In the genomic region with DNA sequence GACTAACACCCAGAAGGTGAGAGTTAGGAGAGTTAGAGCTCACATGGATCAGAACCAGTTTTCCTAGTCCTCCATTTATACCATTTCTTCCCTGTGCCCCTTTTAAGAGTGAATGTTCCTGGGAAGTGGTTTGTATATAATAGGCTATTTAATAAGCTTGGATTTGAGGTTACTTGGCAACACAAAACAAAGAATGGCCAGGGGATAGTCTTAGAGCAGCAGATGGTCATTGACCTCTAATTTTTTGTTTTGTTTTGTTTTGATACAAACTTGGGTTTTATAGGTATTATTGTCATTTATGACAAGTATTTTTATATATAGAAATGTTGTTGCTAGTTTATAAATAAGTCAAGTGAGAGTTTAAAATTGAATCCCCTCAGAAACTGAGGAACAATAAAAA, we compare ENCODE assay signal across 1 cellular context.
TF ChIP-seq lines count a peak whose summit lies in the region.

No MANE protein-coding gene starts in this region.

TF ChIP-seq in HepG2, 621 proteins besides CTCF, POLR2A, EP300 and RAD21:
- TF ChIP-seq, protein P1, sequence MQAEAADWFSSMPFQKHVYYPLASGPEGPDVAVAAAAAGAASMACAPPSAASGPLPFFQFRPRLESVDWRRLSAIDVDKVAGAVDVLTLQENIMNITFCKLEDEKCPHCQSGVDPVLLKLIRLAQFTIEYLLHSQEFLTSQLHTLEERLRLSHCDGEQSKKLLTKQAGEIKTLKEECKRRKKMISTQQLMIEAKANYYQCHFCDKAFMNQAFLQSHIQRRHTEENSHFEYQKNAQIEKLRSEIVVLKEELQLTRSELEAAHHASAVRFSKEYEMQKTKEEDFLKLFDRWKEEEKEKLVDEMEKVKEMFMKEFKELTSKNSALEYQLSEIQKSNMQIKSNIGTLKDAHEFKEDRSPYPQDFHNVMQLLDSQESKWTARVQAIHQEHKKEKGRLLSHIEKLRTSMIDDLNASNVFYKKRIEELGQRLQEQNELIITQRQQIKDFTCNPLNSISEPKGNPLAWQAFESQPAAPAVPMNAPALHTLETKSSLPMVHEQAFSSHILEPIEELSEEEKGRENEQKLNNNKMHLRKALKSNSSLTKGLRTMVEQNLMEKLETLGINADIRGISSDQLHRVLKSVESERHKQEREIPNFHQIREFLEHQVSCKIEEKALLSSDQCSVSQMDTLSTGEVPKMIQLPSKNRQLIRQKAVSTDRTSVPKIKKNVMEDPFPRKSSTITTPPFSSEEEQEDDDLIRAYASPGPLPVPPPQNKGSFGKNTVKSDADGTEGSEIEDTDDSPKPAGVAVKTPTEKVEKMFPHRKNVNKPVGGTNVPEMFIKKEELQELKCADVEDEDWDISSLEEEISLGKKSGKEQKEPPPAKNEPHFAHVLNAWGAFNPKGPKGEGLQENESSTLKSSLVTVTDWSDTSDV (CRISPR knock-in tag; IDR thresholded peaks at IDR 0.05), result no peak
- TF ChIP-seq ASH2L (IDR thresholded peaks at IDR 0.05; ENCODE audit: insufficient read length, low read depth, low read length) (no peak), ZNF83 (CRISPR knock-in tag; IDR thresholded peaks at IDR 0.05; ENCODE audit: borderline replicate concordance) (no peak), GFI1 (CRISPR knock-in tag; IDR thresholded peaks at IDR 0.05; ENCODE audit: borderline replicate concordance) (no peak), TARDBP (CRISPR knock-in tag; IDR thresholded peaks at IDR 0.05) (no peak), ZNF850 (CRISPR knock-in tag; conservative IDR thresholded peaks at IDR 0.05) (no peak), FOSL2 (CRISPR knock-in tag; IDR thresholded peaks at IDR 0.05) (no peak), PHF8 (CRISPR knock-in tag; IDR thresholded peaks at IDR 0.05) (no peak)
- TF ChIP-seq, protein P2, sequence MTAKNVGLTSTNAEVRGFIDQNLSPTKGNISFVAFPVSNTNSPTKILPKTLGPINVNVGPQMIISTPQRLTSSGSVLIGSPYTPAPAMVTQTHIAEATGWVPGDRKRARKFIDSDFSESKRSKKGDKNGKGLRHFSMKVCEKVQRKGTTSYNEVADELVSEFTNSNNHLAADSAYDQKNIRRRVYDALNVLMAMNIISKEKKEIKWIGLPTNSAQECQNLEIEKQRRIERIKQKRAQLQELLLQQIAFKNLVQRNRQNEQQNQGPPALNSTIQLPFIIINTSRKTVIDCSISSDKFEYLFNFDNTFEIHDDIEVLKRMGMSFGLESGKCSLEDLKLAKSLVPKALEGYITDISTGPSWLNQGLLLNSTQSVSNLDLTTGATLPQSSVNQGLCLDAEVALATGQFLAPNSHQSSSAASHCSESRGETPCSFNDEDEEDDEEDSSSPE (CRISPR knock-in tag; IDR thresholded peaks at IDR 0.05), result no peak
- TF ChIP-seq, protein P3, sequence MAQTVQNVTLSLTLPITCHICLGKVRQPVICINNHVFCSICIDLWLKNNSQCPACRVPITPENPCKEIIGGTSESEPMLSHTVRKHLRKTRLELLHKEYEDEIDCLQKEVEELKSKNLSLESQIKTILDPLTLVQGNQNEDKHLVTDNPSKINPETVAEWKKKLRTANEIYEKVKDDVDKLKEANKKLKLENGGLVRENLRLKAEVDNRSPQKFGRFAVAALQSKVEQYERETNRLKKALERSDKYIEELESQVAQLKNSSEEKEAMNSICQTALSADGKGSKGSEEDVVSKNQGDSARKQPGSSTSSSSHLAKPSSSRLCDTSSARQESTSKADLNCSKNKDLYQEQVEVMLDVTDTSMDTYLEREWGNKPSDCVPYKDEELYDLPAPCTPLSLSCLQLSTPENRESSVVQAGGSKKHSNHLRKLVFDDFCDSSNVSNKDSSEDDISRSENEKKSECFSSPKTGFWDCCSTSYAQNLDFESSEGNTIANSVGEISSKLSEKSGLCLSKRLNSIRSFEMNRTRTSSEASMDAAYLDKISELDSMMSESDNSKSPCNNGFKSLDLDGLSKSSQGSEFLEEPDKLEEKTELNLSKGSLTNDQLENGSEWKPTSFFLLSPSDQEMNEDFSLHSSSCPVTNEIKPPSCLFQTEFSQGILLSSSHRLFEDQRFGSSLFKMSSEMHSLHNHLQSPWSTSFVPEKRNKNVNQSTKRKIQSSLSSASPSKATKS (CRISPR knock-in tag; IDR thresholded peaks at IDR 0.05), result no peak
- TF ChIP-seq, protein P4, sequence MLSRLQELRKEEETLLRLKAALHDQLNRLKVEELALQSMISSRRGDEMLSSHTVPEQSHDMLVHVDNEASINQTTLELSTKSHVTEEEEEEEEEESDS (CRISPR knock-in tag; IDR thresholded peaks at IDR 0.05; ENCODE audit: borderline replicate concordance), result no peak
